In the genomic region with DNA sequence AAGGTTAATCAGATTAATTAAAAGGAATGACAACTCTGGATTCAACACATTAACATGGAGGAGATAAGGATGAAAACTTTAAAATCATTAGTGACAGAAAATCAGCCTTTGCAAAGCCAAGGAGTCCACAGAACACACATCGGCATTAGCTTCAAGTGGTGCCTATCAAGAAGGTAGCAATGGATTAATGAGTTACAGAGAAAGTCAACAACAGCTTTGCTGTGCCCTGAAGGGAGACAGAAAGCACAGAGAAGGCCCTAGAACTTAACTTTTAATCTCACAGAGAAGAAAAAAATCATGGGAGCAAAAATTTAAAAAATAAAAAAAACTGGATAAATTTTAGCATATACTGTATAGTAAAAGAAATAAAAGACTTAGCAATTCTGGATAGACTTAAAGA, we compare ENCODE assay signal across 15 cellular contexts.
DNase-seq lines count a peak whose midpoint lies in the region; ATAC-seq, FAIRE-seq and TF ChIP-seq lines count a peak whose summit lies in the region.
"Had no signal": no experiment of that assay in that cellular context is flagged by ENCODE, and none has a peak within 500 bp of the region (broad histone marks: within the 10 kb centered on the region; RNA-seq: fewer than 3 reads in every experiment).

No MANE protein-coding gene starts in this region.

- FAIRE-seq in pancreas (lab: Jason Lieb, UNC) (no peak), H54 (lab: Jason Lieb, UNC) (no peak)

- H3K4me3 ChIP-seq in pancreas (no peak overlapping the region), transverse colon (no peak overlapping the region)
- H3K4me3 ChIP-seq: BLaER1 treated with 17β-estradiol and CSF1 and Interleukin-3, amounts not matched to agents 10 nM and 100 nM; SJSA1 had no signal

- ATAC-seq in pancreas: peak; percentile 96 to 100 (median 100)

- TF ChIP-seq POLR2A in H54 (IDR thresholded peaks at IDR 0.05; ENCODE audit: low read depth, low read length) (no peak), transverse colon (IDR thresholded peaks at IDR 0.05) (no peak)

- TF ChIP-seq CTCF in pancreas (IDR thresholded peaks at IDR 0.05): no peak
- TF ChIP-seq CTCF in transverse colon (IDR thresholded peaks at IDR 0.05): no peak

- WGBS in pancreas, 2 donors: 0 to 9% methylated on average over 1 of the region's 1 CpG
- 57% methylated on average over 1 of the region's 1 CpG; no CpG with 5 or more reads in 1 of the 2 donors for WGBS in transverse colon (ENCODE audit: low coverage in 1 of 2), 2 donors

- peak; percentile 11 for DNase-seq in ACHN
- DNase-seq in NCI-H69 (lab: John Stamatoyannopoulos, UW): peak; percentile 18
- DNase-seq in kidney tubule cell (ENCODE audit: low spot score): peak; percentile 12
- DNase-seq in pancreas: peak in 2 of 6 donors; percentile 13 to 26
- DNase-seq in NCI-H1930 (lab: John Stamatoyannopoulos, UW): no peak
- no peak for DNase-seq in GM19238 (ENCODE audit: insufficient read length, low spot score)
- no peak for DNase-seq in H54 (ENCODE audit: insufficient read length, low spot score)
- no peak for DNase-seq in transverse colon
- DNase-seq: H9, Kasumi-1, MM.1S, NCI-H1092 treated with DMSO at 0.1 percent for 48 hours, NCI-H748 treated with DMSO at 0.1 percent for 48 hours had no signal

- TF ChIP-seq EP300 in transverse colon (IDR thresholded peaks at IDR 0.05; ENCODE audit: low read depth): no peak

- H3K4me1 ChIP-seq in pancreas (peaks cover 16 to 22% (median 17%) of the 10 kb centered on the region in 3 donors), transverse colon (no peaks in the 10 kb centered on the region)
- H3K4me1 ChIP-seq: SJSA1 had no signal

- H3K27ac ChIP-seq in pancreas: peak overlapping the region in 1 of 4 donors; percentile 18
- H3K27ac ChIP-seq in transverse colon: no peak overlapping the region
- H3K27ac ChIP-seq: BLaER1 treated with 17β-estradiol and CSF1 and Interleukin-3, amounts not matched to agents 10 nM and 100 nM; SJSA1 had no signal

- H3K36me3 ChIP-seq in pancreas: no peaks in the 10 kb centered on the region
- no peaks in the 10 kb centered on the region for H3K36me3 ChIP-seq in transverse colon
- H3K36me3 ChIP-seq: BLaER1 treated with 17β-estradiol and CSF1 and Interleukin-3, amounts not matched to agents 10 nM and 100 nM; SJSA1 had no signal

- intact Hi-C loops in pancreas (cut with DNase I) (no loop called here), transverse colon (cut with DNase I; ENCODE audit: low total_unique reads) (no loop called here)

- in situ Hi-C loops in ACHN (cut with HindIII; ENCODE audit: low pct_ligation_motif_present, low pct_unique_long_range_greater_than_20kb, low sequenced_read_pairs): no loop called here
- in situ Hi-C loops in transverse colon (cut with MboI; ENCODE audit: low pct_ligation_motif_present in 1 of 4, low pct_unique_long_range_greater_than_20kb in 1 of 4, low sequenced_read_pairs in 3 of 4): no loop called here

- no peaks in the 10 kb centered on the region for H3K27me3 ChIP-seq in pancreas
- no peaks in the 10 kb centered on the region for H3K27me3 ChIP-seq in transverse colon
- H3K27me3 ChIP-seq: BLaER1 treated with 17β-estradiol and CSF1 and Interleukin-3, amounts not matched to agents 10 nM and 100 nM; SJSA1 had no signal

- H3K9me3 ChIP-seq in pancreas (no peaks in the 10 kb centered on the region), transverse colon (no peaks in the 10 kb centered on the region)
- H3K9me3 ChIP-seq: SJSA1 had no signal

Comparison
In these comparisons a context has a peak if more than half of its experiments do, and no peak if none do; other contexts are left out.
1. DNase-seq: peak in ACHN (single experiment), NCI-H69 (single experiment) and kidney tubule cell (single experiment); none in NCI-H1930 (0 of 2), GM19238 (single experiment), H54 (single experiment) and transverse colon (single experiment).